Comparison of ENCODE assay signal across 8 cellular contexts in the genomic region with DNA sequence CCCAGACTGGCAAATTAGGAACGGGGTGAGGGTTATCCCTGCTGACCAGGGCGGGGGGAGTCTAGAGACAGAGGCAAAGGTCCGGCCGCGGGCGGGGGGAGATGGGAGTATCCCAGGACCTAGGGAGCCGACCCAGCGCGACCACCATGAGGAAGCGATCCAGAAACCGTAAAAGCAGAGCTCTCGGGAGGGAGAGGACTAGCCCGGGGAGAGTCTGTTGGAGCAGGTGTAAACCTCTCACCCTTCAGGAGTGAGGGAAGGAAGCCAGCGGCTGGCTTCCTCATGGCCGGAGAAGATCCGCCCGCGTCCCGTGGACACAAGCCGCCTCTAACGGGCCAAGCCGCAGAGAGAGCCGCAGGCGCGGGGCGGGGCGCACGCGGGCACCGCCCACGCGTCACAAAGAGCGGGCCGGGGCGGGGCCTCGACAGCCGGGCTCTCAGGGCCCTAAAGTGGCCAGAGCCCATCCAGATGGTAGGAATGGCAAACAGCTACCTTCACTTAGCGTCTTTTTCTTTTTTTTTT. TPM values are rescaled to one million over a fixed set of nuclear protein-coding genes. Genes with fewer than 3 reads are reported as not detected.
DNase-seq lines count a peak whose midpoint lies in the region; ATAC-seq and TF ChIP-seq lines count a peak whose summit lies in the region.

Gene ACRBP (minus strand): TSS at position 350 of the 522 bp plus-strand sequence. CDS start 66 bp downstream, at position 284.

- H3K36me3 ChIP-seq in SU-DHL-6 (ENCODE audit: low read length) (no peaks in the 10 kb centered on the region), endodermal cell (ENCODE audit: control insufficient read depth, insufficient read depth, low read length) (peaks cover 23% of the 10 kb centered on the region), stomach (peaks cover 16 to 44% (median 43%) of the 10 kb centered on the region in 4 donors)

- H4K20me1 ChIP-seq in SU-DHL-6 (ENCODE audit: low read depth, low read length): no peaks in the 10 kb centered on the region

- peak within 1 kb of the TSS; percentile 68 for H3K4me3 Mint-ChIP-seq in activated CD4-positive, alpha-beta T cell treated with anti-CD3 and anti-CD28 coated beads, Interleukin-2, amount 10 ng/mL, durations not matched to agents 24 days and 14 days
- peak within 1 kb of the TSS; percentile 68 for H3K4me3 Mint-ChIP-seq in endodermal cell

- ATAC-seq in HG03378 (IDR thresholded peaks at IDR 0.05; ENCODE audit: unreplicated experiment): no peak

- TF ChIP-seq CTCF in SU-DHL-6 (IDR thresholded peaks at IDR 0.05; ENCODE audit: insufficient read depth, low read length, poor library complexity, severe bottlenecking): no peak
- TF ChIP-seq CTCF in endodermal cell (conservative IDR thresholded peaks at IDR 0.05): no peak
- no peak for TF ChIP-seq CTCF in stomach (IDR thresholded peaks at IDR 0.05)

- H3K27ac ChIP-seq in SU-DHL-6 (ENCODE audit: low read depth, low read length): no peak within 1 kb of the TSS
- no peak within 1 kb of the TSS for H3K27ac ChIP-seq in endodermal cell (ENCODE audit: low read depth, low read length)
- H3K27ac ChIP-seq in stomach: peak within 1 kb of the TSS in 3 of 5 donors; percentile 62 to 81 (median 73)

- H3K4me1 Mint-ChIP-seq in activated CD4-positive, alpha-beta T cell treated with anti-CD3 and anti-CD28 coated beads, Interleukin-2, amount 10 ng/mL, durations not matched to agents 24 days and 14 days: peaks cover 16% of the 10 kb centered on the region
- H3K4me1 Mint-ChIP-seq in endodermal cell: peaks cover 12% of the 10 kb centered on the region

- peaks cover 43% of the 10 kb centered on the region for H3K36me3 Mint-ChIP-seq in activated CD4-positive, alpha-beta T cell treated with anti-CD3 and anti-CD28 coated beads, Interleukin-2, amount 10 ng/mL, durations not matched to agents 24 days and 14 days (ENCODE audit: low read depth)
- H3K36me3 Mint-ChIP-seq in endodermal cell (ENCODE audit: low read depth): peaks cover 30% of the 10 kb centered on the region

- peak within 1 kb of the TSS; percentile 28 for H3K4me2 ChIP-seq in SU-DHL-6 (ENCODE audit: low read depth, low read length, poor library complexity, severe bottlenecking)

- H3K9ac ChIP-seq in SU-DHL-6 (ENCODE audit: low read length): no peak within 1 kb of the TSS
- no peak within 1 kb of the TSS for H3K9ac ChIP-seq in endodermal cell (ENCODE audit: extremely low read depth, low read length, poor library complexity, severe bottlenecking)

- intact Hi-C loops in activated CD4-positive, alpha-beta T cell treated with anti-CD3 and anti-CD28 coated beads, Interleukin-2, amount 10 ng/mL, durations not matched to agents 24 days and 14 days (cut with micrococcal nuclease): no loop called here
- intact Hi-C loops in stomach (cut with DNase I; ENCODE audit: low total_unique reads): no loop called here

- H3K27me3 ChIP-seq in SU-DHL-6 (ENCODE audit: low read length) (no peaks in the 10 kb centered on the region), endodermal cell (ENCODE audit: control insufficient read depth, insufficient read depth, low read length, poor library complexity, severe bottlenecking) (peaks cover 3% of the 10 kb centered on the region), stomach (no peaks in the 10 kb centered on the region)

- WGBS in endodermal cell (ENCODE audit: insufficient coverage in 1 of 2, insufficient read length in 1 of 2), 2 experiments: 28 to 39% methylated on average over 9 to 38 of the region's 38 CpGs
- WGBS in stomach, 5 donors: 1 to 9% (median 4%) methylated on average over 21 to 38 of the region's 38 CpGs

- no peaks in the 10 kb centered on the region for H3K9me3 ChIP-seq in SU-DHL-6 (ENCODE audit: insufficient read depth, low read length)
- no peaks in the 10 kb centered on the region for H3K9me3 ChIP-seq in endodermal cell (ENCODE audit: control insufficient read depth, low read length)
- no peaks in the 10 kb centered on the region for H3K9me3 ChIP-seq in stomach

- DNase-seq in activated CD4-positive, alpha-beta T cell treated with anti-CD3 and anti-CD28 coated beads, Interleukin-2, amount 10 ng/mL, durations not matched to agents 24 days and 14 days: peak; percentile 86
- DNase-seq in activated CD4-positive, alpha-beta T cell treated with anti-CD3 and anti-CD28 coated beads, Interleukin-2, amount 50 U/mL, for 4 hours: no peak
- DNase-seq in endodermal cell (peak; percentile 94), medulla oblongata (ENCODE audit: extremely low spot score) (peak; percentile 85), stomach (peak; percentile 83), NCI-H187 treated with DMSO at 0.1 percent for 48 hours (lab: John Stamatoyannopoulos, UW) (no peak)

- H3K4me1 ChIP-seq in endodermal cell (ENCODE audit: control insufficient read depth, insufficient read depth, low read length): no peaks in the 10 kb centered on the region
- H3K4me1 ChIP-seq in stomach: peaks cover 7 to 19% (median 15%) of the 10 kb centered on the region in 4 donors

- H3K27me3 Mint-ChIP-seq in activated CD4-positive, alpha-beta T cell treated with anti-CD3 and anti-CD28 coated beads, Interleukin-2, amount 10 ng/mL, durations not matched to agents 24 days and 14 days: peaks cover 5% of the 10 kb centered on the region
- H3K27me3 Mint-ChIP-seq in endodermal cell (ENCODE audit: insufficient read depth): peaks cover 41% of the 10 kb centered on the region

- no peak for TF ChIP-seq EP300 in stomach (IDR thresholded peaks at IDR 0.05)

- no peak for TF ChIP-seq POLR2A in stomach (IDR thresholded peaks at IDR 0.05)

- H3K4me3 ChIP-seq in SU-DHL-6 (ENCODE audit: insufficient read depth, low read length, poor library complexity, severe bottlenecking): no peak within 1 kb of the TSS
- peak within 1 kb of the TSS; percentile 64 for H3K4me3 ChIP-seq in endodermal cell (ENCODE audit: low read length)
- H3K4me3 ChIP-seq in stomach: peak within 1 kb of the TSS; percentile 48 to 57 (median 50)

- H3K9me2 ChIP-seq in SU-DHL-6 (replicated peaks; ENCODE audit: insufficient read depth, low read length): no peaks in the 10 kb centered on the region

- H2AFZ ChIP-seq in SU-DHL-6 (ENCODE audit: low read depth, low read length, severe bottlenecking): no peak within 1 kb of the TSS

- peaks cover 14% of the 10 kb centered on the region for H3K9me3 Mint-ChIP-seq in activated CD4-positive, alpha-beta T cell treated with anti-CD3 and anti-CD28 coated beads, Interleukin-2, amount 10 ng/mL, durations not matched to agents 24 days and 14 days
- no peaks in the 10 kb centered on the region for H3K9me3 Mint-ChIP-seq in endodermal cell

- H3K79me2 ChIP-seq in SU-DHL-6 (ENCODE audit: insufficient read depth, low read length): no peaks in the 10 kb centered on the region

- H3K27ac Mint-ChIP-seq in activated CD4-positive, alpha-beta T cell treated with anti-CD3 and anti-CD28 coated beads, Interleukin-2, amount 10 ng/mL, durations not matched to agents 24 days and 14 days: peak within 1 kb of the TSS; percentile 56
- peak within 1 kb of the TSS; percentile 52 for H3K27ac Mint-ChIP-seq in endodermal cell

- peaks cover 3% of the 10 kb centered on the region; the same call in 1 of the 2 replicates for H3F3A ChIP-seq in SU-DHL-6 (ENCODE audit: insufficient read depth)

RNA-seq across cellular contexts. Expression of gene ACRBP, which starts in this region (rescaled TPM):
- 0.47 and 0.64 TPM in 2 replicates for total RNA-seq in activated CD4-positive, alpha-beta T cell treated with anti-CD3 and anti-CD28 coated beads, Interleukin-2, amount 10 ng/mL, durations not matched to agents 24 days and 14 days
- 1 to 10 TPM; 1.9 to 3.9 TPM for total RNA-seq in endodermal cell
- polyA plus RNA-seq in endodermal cell (2013, experiment 1 of 2): 2.4 TPM
- 2.1 TPM for polyA plus RNA-seq in endodermal cell (2013, experiment 2 of 2)
- total RNA-seq in stomach: 1 to 10 TPM in 2 of 5 donors, not detected in 3; 2.2 to 6.4 TPM
- 1 to 10 TPM in 2 of 3 donors, under 1 TPM in 1; 0.31 to 1.6 (median 1.1) TPM for polyA plus RNA-seq in stomach

Comparison
In these comparisons a context has a peak if more than half of its experiments do, and no peak if none do; other contexts are left out.
1. Peak in DNase-seq in activated CD4-positive, alpha-beta T cell treated with anti-CD3 and anti-CD28 coated beads, Interleukin-2, amount 10 ng/mL, durations not matched to agents 24 days and 14 days; RNA of the gene not detected or under 1 TPM.
2. DNase-seq: peak in endodermal cell (single experiment), medulla oblongata (single experiment) and stomach (single experiment); none in activated CD4-positive, alpha-beta T cell treated with anti-CD3 and anti-CD28 coated beads, Interleukin-2, amount 50 U/mL, for 4 hours (0 of 2) and NCI-H187 treated with DMSO at 0.1 percent for 48 hours (single experiment).
3. H3K27ac ChIP-seq: peak in stomach (3 of 5); none in SU-DHL-6 (single experiment) and endodermal cell (single experiment).